15 cellular contexts compared by ENCODE assay signal in genomic region chr3:77370413-77370812, GRCh38.
DNase-seq lines count a peak whose midpoint lies in the region; ATAC-seq and TF ChIP-seq lines count a peak whose summit lies in the region.
"Had no signal": no experiment of that assay in that cellular context is flagged by ENCODE, and none has a peak within 500 bp of the region (broad histone marks: within the 10 kb centered on the region; RNA-seq: fewer than 3 reads in every experiment).

No MANE protein-coding gene starts in this region.

- no peaks in the 10 kb centered on the region for H3K4me1 ChIP-seq in adrenal gland (replicated peaks in 1 of 2)
- H3K4me1 ChIP-seq: SJSA1 had no signal

- DNase-seq in AG09309 (ENCODE audit: low read depth) (peak; percentile 41), HS-27A (ENCODE audit: low read depth) (peak; percentile 1), adrenal gland (peak in 5 of 7 donors; percentile 10 to 35 (median 28)), iris pigment epithelial cell (ENCODE audit: low read depth) (peak; percentile 79), activated T-cell treated with anti-CD3 and anti-CD28 coated beads for 4 hours (no peak)
- DNase-seq in effector memory CD8-positive, alpha-beta T cell = no peak
- DNase-seq: activated CD4-positive, alpha-beta T cell treated with anti-CD3 and anti-CD28 coated beads for 36 hours; activated naive CD4-positive, alpha-beta T cell treated with anti-CD3 and anti-CD28 coated beads, Interleukin-2, amount 50 U/mL, for 16 hours; effector CD4-positive, alpha-beta T cell had no signal

- H3K36me3 Mint-ChIP-seq in effector memory CD8-positive, alpha-beta T cell (ENCODE audit: insufficient read depth) = no peaks in the 10 kb centered on the region
- H3K36me3 Mint-ChIP-seq: CD14-positive monocyte had no signal

- intact Hi-C loops in adrenal gland (cut with DNase I) = no loop called here

- H3K36me3 ChIP-seq in adrenal gland (replicated peaks in 1 of 2) = no peaks in the 10 kb centered on the region
- H3K36me3 ChIP-seq: SJSA1 had no signal

- no peaks in the 10 kb centered on the region for H3K27me3 ChIP-seq in adrenal gland
- H3K27me3 ChIP-seq: SJSA1 had no signal

- H3K4me3 ChIP-seq in AG09309 (ENCODE audit: control insufficient read depth, low read depth, low read length) (no peak overlapping the region), adrenal gland (no peak overlapping the region)
- H3K4me3 ChIP-seq: SJSA1, skin epidermis had no signal

- no peak for TF ChIP-seq POLR2A in adrenal gland (IDR thresholded peaks at IDR 0.05)

- no peak overlapping the region for H3K27ac Mint-ChIP-seq in effector memory CD8-positive, alpha-beta T cell
- H3K27ac Mint-ChIP-seq: activated CD4-positive, alpha-beta T cell treated with anti-CD3 and anti-CD28 coated beads for 36 hours; CD14-positive monocyte had no signal

- no peaks in the 10 kb centered on the region for H3K27me3 Mint-ChIP-seq in effector memory CD8-positive, alpha-beta T cell
- H3K27me3 Mint-ChIP-seq: activated CD4-positive, alpha-beta T cell treated with anti-CD3 and anti-CD28 coated beads for 36 hours had no signal

- no peaks in the 10 kb centered on the region for H3K4me1 Mint-ChIP-seq in effector memory CD8-positive, alpha-beta T cell (ENCODE audit: low read depth in 2 of 2)
- H3K4me1 Mint-ChIP-seq: activated CD4-positive, alpha-beta T cell treated with anti-CD3 and anti-CD28 coated beads for 36 hours; CD14-positive monocyte had no signal

- no peak overlapping the region for H3K27ac ChIP-seq in adrenal gland
- H3K27ac ChIP-seq: SJSA1, skin epidermis had no signal

- H3K9me3 Mint-ChIP-seq in effector memory CD8-positive, alpha-beta T cell = peaks cover 0 to 4% of the 10 kb centered on the region in 2 donors

- TF ChIP-seq CTCF in AG09309 (IDR thresholded peaks at IDR 0.05; ENCODE audit: control insufficient read depth, insufficient read depth, low read depth, low read length, missing control alignments) (no peak), adrenal gland (IDR thresholded peaks at IDR 0.05) (no peak)

- no peaks in the 10 kb centered on the region for H3K9me3 ChIP-seq in adrenal gland (replicated peaks in 1 of 3)
- H3K9me3 ChIP-seq: SJSA1 had no signal

- 40 to 53% (median 45%) methylated on average over 5 of the region's 5 CpGs for WGBS in adrenal gland, 4 donors

- no peak overlapping the region for H3K4me3 Mint-ChIP-seq in effector memory CD8-positive, alpha-beta T cell
- H3K4me3 Mint-ChIP-seq: activated CD4-positive, alpha-beta T cell treated with anti-CD3 and anti-CD28 coated beads for 36 hours; CD14-positive monocyte had no signal

- ATAC-seq in HG02973 (IDR thresholded peaks at IDR 0.05; ENCODE audit: unreplicated experiment) = no peak
- no peak for ATAC-seq in effector memory CD8-positive, alpha-beta T cell (replicated peaks)
- ATAC-seq in GM18498 (IDR thresholded peaks at IDR 0.05; ENCODE audit: unreplicated experiment) = no peak
- ATAC-seq: activated CD4-positive, alpha-beta T cell treated with anti-CD3 and anti-CD28 coated beads for 36 hours; HepG2 had no signal

Comparison
In these comparisons a context has a peak if more than half of its experiments do, and no peak if none do; other contexts are left out.
1. DNase-seq: peak in AG09309 (single experiment), HS-27A (single experiment), adrenal gland (5 of 7) and iris pigment epithelial cell (single experiment); none in activated T-cell treated with anti-CD3 and anti-CD28 coated beads for 4 hours (single experiment) and effector memory CD8-positive, alpha-beta T cell (0 of 3).